ENCODE assay signal across 8 cellular contexts in genomic region chr10:132516771-132517725, GRCh38. TPM values are rescaled to one million over a fixed set of nuclear protein-coding genes. Genes with fewer than 3 reads are reported as not detected.
DNase-seq lines count a peak whose midpoint lies in the region; ATAC-seq and TF ChIP-seq lines count a peak whose summit lies in the region.

No MANE protein-coding gene starts in this region.

- no peak overlapping the region for H3K27ac Mint-ChIP-seq in stimulated activated effector memory CD8-positive, alpha-beta T cell treated with anti-CD3 and anti-CD28 coated beads, Interleukin-12 subunit alpha, Interleukin-12 subunit beta, amount 100 ng/mL, for 72 hours

- H3K9me3 Mint-ChIP-seq in stimulated activated effector memory CD8-positive, alpha-beta T cell treated with anti-CD3 and anti-CD28 coated beads, Interleukin-12 subunit alpha, Interleukin-12 subunit beta, amount 100 ng/mL, for 72 hours: no peaks in the 10 kb centered on the region

- no peaks in the 10 kb centered on the region for H3K4me1 Mint-ChIP-seq in stimulated activated effector memory CD8-positive, alpha-beta T cell treated with anti-CD3 and anti-CD28 coated beads, Interleukin-12 subunit alpha, Interleukin-12 subunit beta, amount 100 ng/mL, for 72 hours

- peak; percentile 77 for DNase-seq in CD1c-positive myeloid dendritic cell (ENCODE audit: extremely low spot score)
- peak; percentile 92 for DNase-seq in NB4 (ENCODE audit: low read depth)
- DNase-seq in dedifferentiated amniotic fluid mesenchymal stem cell (ENCODE audit: extremely low spot score): peak; percentile 92
- peak; percentile 96 for DNase-seq in left kidney (ENCODE audit: low read depth, low spot score)
- peak; percentile 91 to 93 for DNase-seq in suprapubic skin (ENCODE audit: low spot score in 2 of 2)
- no peak for DNase-seq in stimulated activated effector memory CD8-positive, alpha-beta T cell treated with anti-CD3 and anti-CD28 coated beads, Interleukin-12 subunit alpha, Interleukin-12 subunit beta, amount 100 ng/mL, for 72 hours (ENCODE audit: low spot score in 2 of 2)

- peaks cover 49% of the 10 kb centered on the region for H3K4me1 ChIP-seq in suprapubic skin

- no peaks in the 10 kb centered on the region for H3K27me3 ChIP-seq in suprapubic skin

- WGBS in suprapubic skin: 25% methylated on average over 10 of the region's 37 CpGs

- no peak overlapping the region for H3K4me3 Mint-ChIP-seq in stimulated activated effector memory CD8-positive, alpha-beta T cell treated with anti-CD3 and anti-CD28 coated beads, Interleukin-12 subunit alpha, Interleukin-12 subunit beta, amount 100 ng/mL, for 72 hours

- no peaks in the 10 kb centered on the region for H3K36me3 Mint-ChIP-seq in stimulated activated effector memory CD8-positive, alpha-beta T cell treated with anti-CD3 and anti-CD28 coated beads, Interleukin-12 subunit alpha, Interleukin-12 subunit beta, amount 100 ng/mL, for 72 hours

- TF ChIP-seq POLR2A in NB4 (IDR thresholded peaks at IDR 0.05; ENCODE audit: extremely low read depth, insufficient read length) (no peak), suprapubic skin (IDR thresholded peaks at IDR 0.05) (no peak)

- H3K4me3 ChIP-seq in NB4 (ENCODE audit: low read depth, low read length) (no peak overlapping the region), suprapubic skin (peak overlapping the region; percentile 5)

- TF ChIP-seq EP300 in suprapubic skin (IDR thresholded peaks at IDR 0.05): no peak

- H3K27ac ChIP-seq in suprapubic skin: peak overlapping the region; percentile 72

- no peaks in the 10 kb centered on the region for H3K9me3 ChIP-seq in suprapubic skin

- TF ChIP-seq CTCF in NB4 (IDR thresholded peaks at IDR 0.05; ENCODE audit: low read depth, low read length) (no peak), suprapubic skin (IDR thresholded peaks at IDR 0.05) (no peak)

- no peaks in the 10 kb centered on the region for H3K36me3 ChIP-seq in suprapubic skin

- ATAC-seq in stimulated activated effector memory CD8-positive, alpha-beta T cell treated with anti-CD3 and anti-CD28 coated beads, Interleukin-12 subunit alpha, Interleukin-12 subunit beta, amount 100 ng/mL, for 72 hours: no peak
- ATAC-seq in GM21447 (IDR thresholded peaks at IDR 0.05; ENCODE audit: unreplicated experiment) (no peak), HG03565 (IDR thresholded peaks at IDR 0.05; ENCODE audit: unreplicated experiment) (no peak)

RNA-seq across cellular contexts. Expression of gene INPP5A, which starts 20.5 kb away (rescaled TPM):
- 10 to 100 TPM; 28.1 to 39.1 (median 32.3) TPM for total RNA-seq in suprapubic skin

Comparison
In these comparisons a context has a peak if more than half of its experiments do, and no peak if none do; other contexts are left out.
1. DNase-seq: peak in CD1c-positive myeloid dendritic cell (single experiment), NB4 (single experiment), dedifferentiated amniotic fluid mesenchymal stem cell (single experiment), left kidney (single experiment) and suprapubic skin (2 of 2); none in stimulated activated effector memory CD8-positive, alpha-beta T cell treated with anti-CD3 and anti-CD28 coated beads, Interleukin-12 subunit alpha, Interleukin-12 subunit beta, amount 100 ng/mL, for 72 hours (0 of 2).